20 cellular contexts compared by ENCODE assay signal in genomic region chr2:232349546-232349945, GRCh38. TPM values are rescaled to one million over a fixed set of nuclear protein-coding genes. Genes with fewer than 3 reads are reported as not detected.
DNase-seq lines count a peak whose midpoint lies in the region; ATAC-seq and TF ChIP-seq lines count a peak whose summit lies in the region.
"Had no signal": no experiment of that assay in that cellular context is flagged by ENCODE, and none has a peak within 500 bp of the region (broad histone marks: within the 10 kb centered on the region; RNA-seq: fewer than 3 reads in every experiment).

No MANE protein-coding gene starts in this region.

- H3K9me3 Mint-ChIP-seq in CD14-positive monocyte = peaks cover 0 to 4% (median 0%) of the 10 kb centered on the region in 7 donors
- H3K9me3 Mint-ChIP-seq: HFFc6 had no signal

- peak; percentile 20 for ATAC-seq in left colon
- ATAC-seq in sciatic nerve = no peak

- H3K4me1 Mint-ChIP-seq in CD14-positive monocyte = no peaks in the 10 kb centered on the region

- intact Hi-C loops in CD14-positive monocyte (cut with micrococcal nuclease) = no loop called here
- intact Hi-C loops in left colon (cut with DNase I, micrococcal nuclease) = no loop called here
- intact Hi-C loops in sciatic nerve (cut with DNase I) = no loop called here

- no peak for TF ChIP-seq CTCF in CD14-positive monocyte (IDR thresholded peaks at IDR 0.05)

- H3K4me3 Mint-ChIP-seq in CD14-positive monocyte = peak overlapping the region in 1 of 2 donors; percentile 26
- H3K4me3 Mint-ChIP-seq: HFFc6 had no signal

- no peaks in the 10 kb centered on the region for H3K36me3 Mint-ChIP-seq in CD14-positive monocyte

- peaks cover 45 to 79% (median 45%) of the 10 kb centered on the region in 3 donors for H3K27me3 Mint-ChIP-seq in CD14-positive monocyte (ENCODE audit: low read depth in 3 of 3)

- DNase-seq in activated CD8-positive, alpha-beta memory T cell treated with anti-CD3 and anti-CD28 coated beads for 24 hours = peak; percentile 52
- DNase-seq in activated CD8-positive, alpha-beta memory T cell treated with anti-CD3 and anti-CD28 coated beads, Interleukin-2, amount 50 U/mL, for 48 hours = no peak
- DNase-seq in CD14-positive monocyte (ENCODE audit: low spot score) (peak; percentile 32), left colon (peak in 1 of 2 donors; percentile 22), sciatic nerve (ENCODE audit: low spot score) (peak; percentile 42), NCI-H446 treated with DMSO at 0.1 percent for 48 hours (lab: John Stamatoyannopoulos, UW) (no peak), NCI-H1417 (lab: John Stamatoyannopoulos, UW) (no peak), NCI-H524 (lab: John Stamatoyannopoulos, UW) (no peak)
- DNase-seq: 8988T, COR-L47, DMS153, EL, HFFc6, MG63, NCI-H1092 treated with DMSO at 0.1 percent for 48 hours, NCI-H1694 treated with DMSO at 0.1 percent for 48 hours, NCI-H446, NCI-H774, SHP77 treated with DMSO at 0.1 percent for 48 hours had no signal

- H3K27ac Mint-ChIP-seq in CD14-positive monocyte = no peak overlapping the region
- H3K27ac Mint-ChIP-seq: HFFc6 had no signal

RNA-seq across cellular contexts. Expression of gene ALPP, which starts 29.0 kb away (rescaled TPM):
- not detected for polyA plus RNA-seq in CD14-positive monocyte
- total RNA-seq in left colon (under 1 TPM in 1 of 2 donors, not detected in 1; 0.15 TPM), sciatic nerve (not detected)
- total RNA-seq: HFFc6, Peyer's patch had no signal

RNA-seq across cellular contexts. Expression of gene ALPG, which starts 57.1 kb away (rescaled TPM):
- not detected for polyA plus RNA-seq in CD14-positive monocyte
- total RNA-seq in left colon = 1 to 10 TPM in 1 of 2 donors, under 1 TPM in 1; 0.56 to 1.8 TPM
- total RNA-seq in sciatic nerve = not detected
- total RNA-seq: HFFc6, Peyer's patch had no signal

Comparison
In these comparisons a context has a peak if more than half of its experiments do, and no peak if none do; other contexts are left out.
1. DNase-seq: peak in activated CD8-positive, alpha-beta memory T cell treated with anti-CD3 and anti-CD28 coated beads for 24 hours (single experiment), CD14-positive monocyte (single experiment) and sciatic nerve (single experiment); none in activated CD8-positive, alpha-beta memory T cell treated with anti-CD3 and anti-CD28 coated beads, Interleukin-2, amount 50 U/mL, for 48 hours (single experiment), NCI-H446 treated with DMSO at 0.1 percent for 48 hours (single experiment), NCI-H1417 (0 of 3) and NCI-H524 (0 of 2).